8 cellular contexts compared by ENCODE assay signal in the genomic region with DNA sequence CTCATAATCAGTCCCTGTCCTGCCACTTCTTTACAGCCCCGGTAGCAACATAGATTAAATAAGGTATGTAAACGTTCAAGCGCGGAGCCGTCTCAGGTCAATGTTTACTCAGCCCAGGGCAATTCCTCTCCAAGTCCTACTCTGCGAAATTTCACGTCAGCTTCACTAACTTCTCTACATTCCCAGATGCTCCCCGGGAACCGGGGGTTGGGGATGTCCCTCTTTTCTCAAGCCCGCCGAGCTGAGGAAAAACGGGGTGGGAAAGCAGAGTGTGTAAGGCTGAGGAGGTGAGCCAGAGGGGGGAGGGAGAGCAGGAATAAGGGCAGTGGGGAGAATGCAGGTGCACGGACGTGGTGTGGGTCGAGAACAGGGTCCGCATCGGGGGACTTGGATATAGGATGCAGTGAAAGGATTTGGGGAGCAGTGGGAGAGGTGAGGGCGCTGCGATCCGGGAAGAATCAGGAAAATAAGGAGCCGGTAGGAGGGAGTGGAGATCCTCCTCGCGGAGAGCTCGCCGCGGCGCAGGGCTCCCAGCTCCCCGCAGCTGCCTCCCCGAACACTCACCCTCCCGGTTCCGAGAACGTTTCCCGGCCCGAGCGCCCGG. TPM values are rescaled to one million over a fixed set of nuclear protein-coding genes. Genes with fewer than 3 reads are reported as not detected.
DNase-seq lines count a peak whose midpoint lies in the region; ATAC-seq and TF ChIP-seq lines count a peak whose summit lies in the region.

No MANE protein-coding gene starts in this region.

- H3K27me3 Mint-ChIP-seq in MCF 10A (ENCODE audit: insufficient read depth, unreplicated experiment): no peaks in the 10 kb centered on the region

- peak overlapping the region; percentile 92 for H3K4me2 ChIP-seq in OCI-LY1 (ENCODE audit: low read length)

- no peaks in the 10 kb centered on the region for H3K9me3 Mint-ChIP-seq in MCF 10A (ENCODE audit: unreplicated experiment)

- no peaks in the 10 kb centered on the region for H3F3A ChIP-seq in OCI-LY1 (ENCODE audit: insufficient read depth, low read length)

- intact Hi-C loops in MCF 10A (cut with micrococcal nuclease): loop anchor here (2.0 kb wide), 1 partner anchor 27 kb away; the partner anchor contains the start of gene PIGU

- H3K27ac ChIP-seq in OCI-LY1 (ENCODE audit: low read depth, low read length, poor library complexity, severe bottlenecking): no peak overlapping the region
- H3K27ac ChIP-seq in stomach smooth muscle (ENCODE audit: low read length): peak overlapping the region; percentile 99

- TF ChIP-seq CTCF in OCI-LY1 (IDR thresholded peaks at IDR 0.05; ENCODE audit: low read length) (no peak), MCF 10A (IDR thresholded peaks at IDR 0.05; ENCODE audit: unreplicated experiment) (no peak)

- H3K4me1 Mint-ChIP-seq in MCF 10A (ENCODE audit: insufficient read depth, unreplicated experiment): peaks cover 8% of the 10 kb centered on the region

- H3K9me3 ChIP-seq in OCI-LY1 (ENCODE audit: low read length) (no peaks in the 10 kb centered on the region), stomach smooth muscle (ENCODE audit: control insufficient read depth in 2 of 2, low read length in 2 of 2) (no peaks in the 10 kb centered on the region)

- no peak overlapping the region for H3K27ac Mint-ChIP-seq in MCF 10A (ENCODE audit: low read depth, unreplicated experiment)

- CTCF ChIA-PET in MCF 10A (lab: Yijun Ruan, JAX): interaction anchor here (0.6 to 3.1 kb wide), 10 partner anchors 17 to 391 kb away, joined by 3 to 27 read pairs (median 3); no protein-coding TSS in a partner anchor

- no peaks in the 10 kb centered on the region for H3K36me3 ChIP-seq in OCI-LY1 (ENCODE audit: insufficient read depth, low read length)
- H3K36me3 ChIP-seq in stomach smooth muscle (ENCODE audit: control insufficient read depth in 2 of 2, insufficient read depth in 2 of 2, low read length in 2 of 2): no peaks in the 10 kb centered on the region

- H3K36me3 Mint-ChIP-seq in MCF 10A (ENCODE audit: insufficient read depth, unreplicated experiment): no peaks in the 10 kb centered on the region

- H3K27me3 ChIP-seq in OCI-LY1 (ENCODE audit: insufficient read depth, low read length) (no peaks in the 10 kb centered on the region), stomach smooth muscle (ENCODE audit: control insufficient read depth in 1 of 2, insufficient read depth in 2 of 2, low read length in 2 of 2) (no peaks in the 10 kb centered on the region)

- DNase-seq in NCI-H510A treated with DMSO at 0.1 percent for 48 hours (lab: John Stamatoyannopoulos, UW) (peak; percentile 47), NCI-H510A (lab: John Stamatoyannopoulos, UW) (no peak), MCF 10A (ENCODE audit: unreplicated experiment) (peak; percentile 14), left kidney (ENCODE audit: low read depth, low spot score) (peak; percentile 75), GM19240 (ENCODE audit: insufficient read length, low spot score) (no peak)

- H3K9ac ChIP-seq in OCI-LY1 (ENCODE audit: low read length) (peak overlapping the region; percentile 74), stomach smooth muscle (ENCODE audit: low read length in 2 of 2) (peak overlapping the region; percentile 98)

- H4K20me1 ChIP-seq in OCI-LY1 (ENCODE audit: insufficient read depth, low read length): no peaks in the 10 kb centered on the region

- no TSS peak for BruUV-seq in MCF 10A (replicated peaks; lab: Mats Ljungman, UMichigan)

- H3K4me3 ChIP-seq in OCI-LY1 (ENCODE audit: low read depth, low read length, poor library complexity, severe bottlenecking): peak overlapping the region; percentile 80
- H3K4me3 ChIP-seq in stomach smooth muscle (ENCODE audit: low read length in 2 of 2): peak overlapping the region; percentile 91 to 96

- POLR2A ChIA-PET in MCF 10A (lab: Yijun Ruan, JAX): interaction anchor here (0.5 to 6.1 kb wide), 18 partner anchors 10 to 1036 kb away, joined by 3 to 44 read pairs (median 4); partner anchors contain the start of genes DYNLRB1, ITCH and PIGU

- H3K9me2 ChIP-seq in OCI-LY1 (ENCODE audit: low read depth, low read length): no peaks in the 10 kb centered on the region

- ATAC-seq in GM19328 (IDR thresholded peaks at IDR 0.05; ENCODE audit: unreplicated experiment): no peak

- H3K79me2 ChIP-seq in OCI-LY1 (ENCODE audit: insufficient read depth, low read length): no peaks in the 10 kb centered on the region

- H3K4me3 Mint-ChIP-seq in MCF 10A (ENCODE audit: unreplicated experiment): peak overlapping the region; percentile 95

- H3K4me1 ChIP-seq in OCI-LY1 (ENCODE audit: insufficient read depth, low read length, severe bottlenecking) (peaks cover 20% of the 10 kb centered on the region), stomach smooth muscle (ENCODE audit: control insufficient read depth, insufficient read depth, low read length) (peaks cover 44% of the 10 kb centered on the region)

- peak overlapping the region; percentile 62; the same call in 1 of the 2 replicates for H2AFZ ChIP-seq in OCI-LY1 (ENCODE audit: low read length)

RNA-seq across cellular contexts. Expression of gene TP53INP2, which starts 0.5 kb away (rescaled TPM):
- total RNA-seq in MCF 10A (2022): 1.8 and 3.6 TPM in 2 replicates

RNA-seq across cellular contexts. Expression of gene PIGU, which starts 26.8 kb away (rescaled TPM):
- 14.2 and 14.5 TPM in 2 replicates for total RNA-seq in MCF 10A (2022)

Comparison
In these comparisons a context has a peak if more than half of its experiments do, and no peak if none do; other contexts are left out.
1. DNase-seq: peak in NCI-H510A treated with DMSO at 0.1 percent for 48 hours (single experiment), MCF 10A (single experiment) and left kidney (single experiment); none in NCI-H510A (single experiment) and GM19240 (single experiment).